In genomic region chr18:39359636-39360035, GRCh38 we compare ENCODE assay signal across 18 cellular contexts.
DNase-seq lines count a peak whose midpoint lies in the region; ATAC-seq, FAIRE-seq and TF ChIP-seq lines count a peak whose summit lies in the region.
"Had no signal": no experiment of that assay in that cellular context is flagged by ENCODE, and none has a peak within 500 bp of the region (broad histone marks: within the 10 kb centered on the region; RNA-seq: fewer than 3 reads in every experiment).

No MANE protein-coding gene starts in this region.

- H3K56ac ChIP-seq in H9 (ENCODE audit: insufficient read length, low read depth, low read length) = no peak overlapping the region
- no peak overlapping the region for H3K56ac ChIP-seq in H1 (replicated peaks; ENCODE audit: insufficient read length, low read depth, low read length)

- no peaks in the 10 kb centered on the region for H4K20me1 ChIP-seq in H9 (ENCODE audit: control insufficient read depth, insufficient read depth, insufficient read length)
- H4K20me1 ChIP-seq in H1 (replicated peaks in 1 of 2; ENCODE audit: control insufficient read depth in 1 of 2, insufficient read depth in 2 of 2, low read length in 2 of 2) = no peaks in the 10 kb centered on the region
- H4K20me1 ChIP-seq: BLaER1 had no signal

- CTCF ChIA-PET in H1 (lab: Charles Lee; ENCODE audit: partially characterized antibody) = no interaction called here

- peaks cover 0 to 3% (median 1%) of the 10 kb centered on the region in 3 experiments; a peak in 4 of 7 replicates for H3K36me3 Mint-ChIP-seq in H9 (ENCODE audit: insufficient read depth in 1 of 3, low read depth in 3 of 3)
- no peaks in the 10 kb centered on the region for H3K36me3 Mint-ChIP-seq in neural crest cell (ENCODE audit: low read depth)
- no peaks in the 10 kb centered on the region for H3K36me3 Mint-ChIP-seq in progenitor cell of endocrine pancreas (ENCODE audit: insufficient read depth)
- H3K36me3 Mint-ChIP-seq: CD14-positive monocyte; CD4-positive, alpha-beta memory T cell had no signal

- H4K91ac ChIP-seq in H9 (ENCODE audit: insufficient read length, low read depth, low read length) (no peak overlapping the region), H1 (replicated peaks; ENCODE audit: insufficient read length, low read length) (no peak overlapping the region)

- H3K79me1 ChIP-seq in H9 (ENCODE audit: insufficient read depth, low read depth, low read length, poor library complexity, severe bottlenecking) (no peaks in the 10 kb centered on the region), H1 (ENCODE audit: low read depth, low read length) (no peaks in the 10 kb centered on the region)

- H3K4me1 Mint-ChIP-seq in H9 (peaks cover 16 to 20% of the 10 kb centered on the region in 2 experiments), neural crest cell (peaks cover 13% of the 10 kb centered on the region), progenitor cell of endocrine pancreas (ENCODE audit: low read depth) (no peaks in the 10 kb centered on the region)
- H3K4me1 Mint-ChIP-seq: CD4-positive, alpha-beta memory T cell had no signal

- H3K9me3 Mint-ChIP-seq in H9 (peaks cover 0 to 2% of the 10 kb centered on the region in 2 experiments; a peak in 1 of 5 replicates), neural crest cell (peaks cover 2% of the 10 kb centered on the region), progenitor cell of endocrine pancreas (ENCODE audit: low read depth) (no peaks in the 10 kb centered on the region)

- H2BK20ac ChIP-seq in H9 (ENCODE audit: low read depth, low read length, poor library complexity, severe bottlenecking) (no peak overlapping the region), H1 (ENCODE audit: low read length) (0 out of 2 replicates have a peak overlapping the region, but pooled peaks have one; percentile 63)

- H3K79me2 ChIP-seq in H9 (ENCODE audit: insufficient read depth, low read length) = no peaks in the 10 kb centered on the region
- H3K79me2 ChIP-seq in H1 (ENCODE audit: control insufficient read depth in 1 of 2, insufficient read depth in 2 of 2, low read length in 2 of 2) = no peaks in the 10 kb centered on the region

- no peak for ATAC-seq in GM21381 (IDR thresholded peaks at IDR 0.05; ENCODE audit: unreplicated experiment)
- ATAC-seq in HG02884 (IDR thresholded peaks at IDR 0.05; ENCODE audit: unreplicated experiment) = no peak
- ATAC-seq: K562 had no signal

- H3K23me2 ChIP-seq in H9 (ENCODE audit: insufficient read length, low read depth, low read length, poor library complexity, severe bottlenecking) (no peaks in the 10 kb centered on the region), H1 (ENCODE audit: low read depth, low read length) (no peaks in the 10 kb centered on the region)

- H2AK5ac ChIP-seq in H9 (ENCODE audit: insufficient read length, low read length) (no peak overlapping the region), H1 (ENCODE audit: low read depth, low read length) (no peak overlapping the region)

- H3K14ac ChIP-seq in H9 (ENCODE audit: insufficient read depth, low read length) (no peak overlapping the region), H1 (ENCODE audit: insufficient read length) (no peak overlapping the region)

- H3K18ac ChIP-seq in H9 (ENCODE audit: insufficient read length, low read depth, low read length) = no peak overlapping the region
- H3K18ac ChIP-seq in H1 (ENCODE audit: extremely low read depth, low read length) = no peak overlapping the region

- no peaks in the 10 kb centered on the region for H3K27me3 Mint-ChIP-seq in H9 (ENCODE audit: low read depth)
- H3K27me3 Mint-ChIP-seq in neural crest cell (ENCODE audit: low read depth) = no peaks in the 10 kb centered on the region
- no peaks in the 10 kb centered on the region for H3K27me3 Mint-ChIP-seq in progenitor cell of endocrine pancreas
- H3K27me3 Mint-ChIP-seq: CD4-positive, alpha-beta memory T cell had no signal

- H3K4me3 ChIP-seq in H1 (ENCODE audit: extremely low read depth in 1 of 4, insufficient read depth in 2 of 4, low read depth in 3 of 4, low read length in 4 of 4) = no peak overlapping the region
- H3K4me3 ChIP-seq: BLaER1, GM23248, K562 had no signal

- no peak for TF ChIP-seq POLR2A in H1 (IDR thresholded peaks at IDR 0.05; ENCODE audit: control extremely low read depth in 1 of 2, low read depth in 2 of 2, low read length in 2 of 2)

- H2BK5ac ChIP-seq in H9 (ENCODE audit: insufficient read length, low read length) (no peak overlapping the region), H1 (ENCODE audit: low read depth, low read length) (no peak overlapping the region; the same call in 1 of the 2 replicates)

- no peak for TF ChIP-seq RAD21 in H1 (IDR thresholded peaks at IDR 0.05 in 1 of 2, conservative IDR thresholded peaks at IDR 0.05 in 1 of 2; ENCODE audit: low read depth in 2 of 2, low read length in 2 of 2)

- H3K27ac Mint-ChIP-seq in H9 (peak overlapping the region; percentile 81 to 98 (median 94)), neural crest cell (ENCODE audit: unreplicated experiment) (peak overlapping the region; percentile 93), progenitor cell of endocrine pancreas (peak overlapping the region; percentile 88)
- H3K27ac Mint-ChIP-seq: CD14-positive monocyte; CD4-positive, alpha-beta memory T cell had no signal

- H3K4me3 Mint-ChIP-seq in H9 = no peak overlapping the region
- peak overlapping the region; percentile 14 for H3K4me3 Mint-ChIP-seq in neural crest cell
- H3K4me3 Mint-ChIP-seq in progenitor cell of endocrine pancreas (ENCODE audit: low read depth) = no peak overlapping the region
- H3K4me3 Mint-ChIP-seq: CD14-positive monocyte; CD4-positive, alpha-beta memory T cell had no signal

- H3K9ac ChIP-seq in H9 (ENCODE audit: extremely low read depth, insufficient read length, low read length) (no peak overlapping the region), H1 (replicated peaks in 1 of 4; ENCODE audit: extremely low read depth in 1 of 4, low read depth in 3 of 4, low read length in 3 of 4) (peak overlapping the region in 1 of 4 experiments; percentile 30; a peak in 1 of 7 replicates)
- H3K9ac ChIP-seq: BLaER1, GM23248 had no signal

- H2BK15ac ChIP-seq in H9 (ENCODE audit: low read depth, low read length) (no peak overlapping the region), H1 (ENCODE audit: low read length) (no peak overlapping the region)

- no peak overlapping the region for H3K4me2 ChIP-seq in H9 (ENCODE audit: insufficient read depth, insufficient read length, low read length)
- peak overlapping the region in 1 of 2 experiments; percentile 13; a peak in 2 of 4 replicates for H3K4me2 ChIP-seq in H1 (ENCODE audit: insufficient read depth in 1 of 2, low read depth in 2 of 2, low read length in 2 of 2)
- H3K4me2 ChIP-seq: BLaER1 had no signal

- no peak overlapping the region for H3T11ph ChIP-seq in H9 (ENCODE audit: low read length)

- H3K4ac ChIP-seq in H9 (ENCODE audit: low read depth, low read length) = no peak overlapping the region
- no peak overlapping the region for H3K4ac ChIP-seq in H1 (replicated peaks; ENCODE audit: insufficient read length, low read depth, low read length)

- no peak for TF ChIP-seq EP300 in H1 (IDR thresholded peaks at IDR 0.05; ENCODE audit: borderline replicate concordance in 1 of 2, low read depth in 2 of 2, low read length in 2 of 2)

- FAIRE-seq in H1 (lab: Jason Lieb, UNC) = no peak
- FAIRE-seq: K562 had no signal

- no peak overlapping the region for H3K23ac ChIP-seq in H9 (ENCODE audit: insufficient read length, low read depth, low read length)
- H3K23ac ChIP-seq in H1 (ENCODE audit: insufficient read length) = no peak overlapping the region

- H4K5ac ChIP-seq in H9 (ENCODE audit: insufficient read length, low read depth, low read length) = no peak overlapping the region
- no peak overlapping the region for H4K5ac ChIP-seq in H1 (ENCODE audit: insufficient read length, low read depth, low read length)

- H2BK120ac ChIP-seq in H9 (ENCODE audit: low read depth, low read length, poor library complexity, severe bottlenecking) = no peak overlapping the region
- no peak overlapping the region for H2BK120ac ChIP-seq in H1 (replicated peaks; ENCODE audit: low read depth, low read length)

- H2BK12ac ChIP-seq in H9 (ENCODE audit: insufficient read length, low read depth, low read length) = no peak overlapping the region
- H2BK12ac ChIP-seq in H1 (ENCODE audit: low read depth, low read length) = 0 out of 2 replicates have a peak overlapping the region, but pooled peaks have one; percentile 46

- H3K36me3 ChIP-seq in H1 (ENCODE audit: control insufficient read depth in 2 of 4, insufficient read depth in 4 of 4, low read length in 3 of 4) = no peaks in the 10 kb centered on the region
- H3K36me3 ChIP-seq: BLaER1 had no signal

- TF ChIP-seq CTCF in H9 (conservative IDR thresholded peaks at IDR 0.05) = no peak
- TF ChIP-seq CTCF in H1 (IDR thresholded peaks at IDR 0.05; ENCODE audit: control extremely low read depth in 1 of 3, insufficient read depth in 1 of 3, low read depth in 1 of 3, low read length in 3 of 3) = no peak
- TF ChIP-seq CTCF in neural crest cell (conservative IDR thresholded peaks at IDR 0.05) = no peak
- TF ChIP-seq CTCF in progenitor cell of endocrine pancreas (IDR thresholded peaks at IDR 0.05; ENCODE audit: unreplicated experiment) = no peak

- H4K8ac ChIP-seq in H9 (replicated peaks; ENCODE audit: insufficient read length, low read depth, low read length) (no peak overlapping the region), H1 (ENCODE audit: extremely low read depth, insufficient read depth, low read length) (no peak overlapping the region)

- H3K27ac ChIP-seq in H9 (ENCODE audit: insufficient read length, low read depth, low read length) (no peak overlapping the region), H1 (ENCODE audit: low read depth, low read length) (no peak overlapping the region; the same call in 1 of the 2 replicates)
- H3K27ac ChIP-seq: BLaER1, GM23248 had no signal

- no peak overlapping the region for H2AFZ ChIP-seq in H9 (ENCODE audit: low read length)
- H2AFZ ChIP-seq in H1 (ENCODE audit: low read length) = peak overlapping the region; percentile 49; the same call in 1 of the 2 replicates
- H2AFZ ChIP-seq: GM23248 had no signal

- no CpG with 5 or more reads among the region's 4 CpGs for WGBS in H9 (ENCODE audit: extremely low coverage, insufficient read length, low lambda C conversion rate)
- WGBS in H1 (ENCODE audit: extremely low coverage in 1 of 2, insufficient coverage in 1 of 2, insufficient read length in 1 of 2, insufficient replicate concordance in 2 of 2, low coverage in 1 of 2, low lambda C conversion rate in 2 of 2, missing lambda C conversion rate in 1 of 2), 2 experiments = 80% methylated on average over 4 of the region's 4 CpGs; no CpG with 5 or more reads in 1 of the 2 experiments

- DNase-seq in H9 (no peak), H1 (ENCODE audit: low read depth in 1 of 2, low spot score in 2 of 2) (no peak), neural crest cell (ENCODE audit: low read depth, low spot score) (no peak), progenitor cell of endocrine pancreas (ENCODE audit: low spot score, unreplicated experiment) (no peak)
- DNase-seq in NK-92 treated with Interleukin-12 subunit alpha and Interleukin-12 subunit beta, amount 100 ng/mL, for 24 hours (lab: John Stamatoyannopoulos, UW) = no peak
- DNase-seq: 8988T; Calu3; CD4-positive, alpha-beta memory T cell; DMS79 treated with DMSO at 0.1 percent for 48 hours; GF-D8; GM23248; H7; IMR-90 had no signal

- POLR2A ChIA-PET in H1 (lab: Charles Lee; ENCODE audit: partially characterized antibody) = no interaction called here

- no peaks in the 10 kb centered on the region; the same call in 1 of the 2 replicates for H3K27me3 ChIP-seq in H9 (ENCODE audit: insufficient read depth, low read length)
- H3K27me3 ChIP-seq in H1 (replicated peaks in 1 of 4; ENCODE audit: control insufficient read depth in 3 of 4, extremely low read depth in 1 of 4, insufficient read depth in 3 of 4, low read length in 3 of 4) = no peaks in the 10 kb centered on the region
- H3K27me3 ChIP-seq: BLaER1 had no signal

- H3K4me1 ChIP-seq in H9 (ENCODE audit: insufficient read depth, low read length) (0 out of 2 replicates have a peak, but pooled peaks cover 2% of the 10 kb centered on the region), H1 (replicated peaks in 1 of 4; ENCODE audit: control insufficient read depth in 3 of 4, insufficient read depth in 4 of 4, low read length in 3 of 4) (peaks cover 0 to 7% (median 4%) of the 10 kb centered on the region in 4 experiments; a peak in 3 of 7 replicates)
- H3K4me1 ChIP-seq: BLaER1 had no signal

- H3K9me3 ChIP-seq in H9 (ENCODE audit: control insufficient read depth, low read depth, low read length) = no peaks in the 10 kb centered on the region
- no peaks in the 10 kb centered on the region for H3K9me3 ChIP-seq in H1 (ENCODE audit: insufficient read depth in 2 of 2, low read depth in 1 of 2, low read length in 1 of 2)
- H3K9me3 ChIP-seq: BLaER1 had no signal
